13 cellular contexts compared by ENCODE assay signal in the genomic region with DNA sequence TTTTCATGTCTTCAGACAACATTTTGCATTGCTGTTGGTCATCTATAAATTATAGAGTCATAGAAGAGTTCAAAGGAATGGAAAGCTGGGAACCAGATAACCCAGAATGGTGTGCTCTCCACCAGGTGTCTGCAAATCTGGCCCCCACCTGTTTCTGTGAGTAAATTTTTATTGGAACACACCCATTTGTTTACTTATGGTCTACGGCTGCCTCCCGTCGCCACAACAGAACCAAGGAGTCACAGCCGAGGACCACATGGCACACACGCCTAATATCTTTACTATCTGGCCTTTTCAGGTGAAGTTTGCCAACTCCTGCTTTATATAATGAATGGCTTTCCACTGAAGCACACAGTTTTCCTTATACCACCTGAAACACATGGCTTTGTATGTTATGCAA. TPM values are rescaled to one million over a fixed set of nuclear protein-coding genes. Genes with fewer than 3 reads are reported as not detected.
A peak's percentile ranks its signal among the peaks of the same experiment; 100 is the strongest.
DNase-seq lines count a peak whose midpoint lies in the region; ATAC-seq and TF ChIP-seq lines count a peak whose summit lies in the region.
"Had no signal": no experiment of that assay in that cellular context is flagged by ENCODE, and none has a peak within 500 bp of the region (broad histone marks: within the 10 kb centered on the region; RNA-seq: fewer than 3 reads in every experiment).

No MANE protein-coding gene starts in this region.

- peaks cover 13% of the 10 kb centered on the region for H3K27me3 Mint-ChIP-seq in activated T-cell treated with anti-CD3 and anti-CD28 coated beads, Interleukin-2, amount 50 U/mL, for 72 hours (ENCODE audit: low read depth)

- peak; percentile 75 for ATAC-seq in mucosa of descending colon
- no peak for ATAC-seq in activated T-cell treated with anti-CD3 and anti-CD28 coated beads, Interleukin-2, amount 50 U/mL, for 72 hours (replicated peaks in 1 of 2)
- ATAC-seq: HepG2 had no signal

- TF ChIP-seq CTCF in mucosa of descending colon (IDR thresholded peaks at IDR 0.05), result no peak
- no peak for TF ChIP-seq CTCF in RWPE1 (conservative IDR thresholded peaks at IDR 0.05; ENCODE audit: low read depth)

- DNase-seq in COLO668 (lab: John Stamatoyannopoulos, UW; ENCODE audit: unreplicated experiment), result peak; percentile 70
- DNase-seq in LoVo (ENCODE audit: low spot score), result peak; percentile 73
- DNase-seq in NCI-H774 (lab: John Stamatoyannopoulos, UW), result peak; percentile 16
- peak in 2 of 3 donors; percentile 39 to 51 for DNase-seq in mucosa of descending colon
- no peak for DNase-seq in NAMALWA (ENCODE audit: low spot score)
- no peak for DNase-seq in RWPE1 (ENCODE audit: low spot score)
- no peak for DNase-seq in activated T-cell treated with anti-CD3 and anti-CD28 coated beads, Interleukin-2, amount 50 U/mL, for 72 hours
- DNase-seq: C1 segment of cervical spinal cord; CD4-positive, alpha-beta T cell; GM23248; H7 had no signal

- peaks cover 0 to 1% of the 10 kb centered on the region in 2 donors for H3K9me3 Mint-ChIP-seq in activated T-cell treated with anti-CD3 and anti-CD28 coated beads, Interleukin-2, amount 50 U/mL, for 72 hours

- intact Hi-C loops in mucosa of descending colon (cut with DNase I, micrococcal nuclease), result no loop called here

- CTCF ChIA-PET in RWPE1 (lab: Yijun Ruan, JAX), result no interaction called here

- H3K36me3 ChIP-seq in mucosa of descending colon (ENCODE audit: low read depth), result no peaks in the 10 kb centered on the region

- H3K27ac Mint-ChIP-seq in activated T-cell treated with anti-CD3 and anti-CD28 coated beads, Interleukin-2, amount 50 U/mL, for 72 hours, result no peak overlapping the region
- H3K27ac Mint-ChIP-seq: B cell; CD4-positive, alpha-beta T cell had no signal

- H3K4me3 ChIP-seq in mucosa of descending colon, result no peak overlapping the region
- H3K4me3 ChIP-seq: GM23248 had no signal

- H3K9me3 ChIP-seq in mucosa of descending colon, result no peaks in the 10 kb centered on the region

- H3K4me1 Mint-ChIP-seq in activated T-cell treated with anti-CD3 and anti-CD28 coated beads, Interleukin-2, amount 50 U/mL, for 72 hours (ENCODE audit: low read depth), result no peaks in the 10 kb centered on the region

- no peak overlapping the region for H3K4me3 Mint-ChIP-seq in activated T-cell treated with anti-CD3 and anti-CD28 coated beads, Interleukin-2, amount 50 U/mL, for 72 hours
- H3K4me3 Mint-ChIP-seq: B cell; CD4-positive, alpha-beta T cell had no signal

- POLR2A ChIA-PET in RWPE1 (lab: Yijun Ruan, JAX; ENCODE audit: low non-redundant PET), result no interaction called here

- no peak overlapping the region for H3K27ac ChIP-seq in RWPE1
- H3K27ac ChIP-seq: GM23248 had no signal

- H3K4me1 ChIP-seq in mucosa of descending colon (ENCODE audit: low read depth), result peaks cover 12% of the 10 kb centered on the region

- no peaks in the 10 kb centered on the region for H3K36me3 Mint-ChIP-seq in activated T-cell treated with anti-CD3 and anti-CD28 coated beads, Interleukin-2, amount 50 U/mL, for 72 hours (ENCODE audit: insufficient read depth in 2 of 2)

RNA-seq across cellular contexts. Expression of a gene that starts 58.2 kb away (rescaled TPM):
- total RNA-seq in mucosa of descending colon, result 10 to 100 TPM; 48.8 to 92.6 (median 82.3) TPM
- total RNA-seq in activated T-cell treated with anti-CD3 and anti-CD28 coated beads, Interleukin-2, amount 50 U/mL, for 72 hours, result under 1 TPM; 0.23 to 0.24 TPM

Comparison
In these comparisons a context has a peak if more than half of its experiments do, and no peak if none do; other contexts are left out.
1. DNase-seq: peak in COLO668 (single experiment), LoVo (single experiment), NCI-H774 (single experiment) and mucosa of descending colon (2 of 3); none in NAMALWA (single experiment), RWPE1 (single experiment) and activated T-cell treated with anti-CD3 and anti-CD28 coated beads, Interleukin-2, amount 50 U/mL, for 72 hours (0 of 2).
2. RNA of a gene that starts 58.2 kb away (total RNA-seq): 48.8 to 92.6 TPM in mucosa of descending colon; 0.23 to 0.24 TPM in activated T-cell treated with anti-CD3 and anti-CD28 coated beads, Interleukin-2, amount 50 U/mL, for 72 hours; every median in the first group is over 10 times any median in the second.